Comparison of ENCODE assay signal across 17 cellular contexts in genomic region chr1:245332513-245332912, GRCh38.
DNase-seq lines count a peak whose midpoint lies in the region; ATAC-seq and TF ChIP-seq lines count a peak whose summit lies in the region.
"Had no signal": no experiment of that assay in that cellular context is flagged by ENCODE, and none has a peak within 500 bp of the region (broad histone marks: within the 10 kb centered on the region; RNA-seq: fewer than 3 reads in every experiment).

No MANE protein-coding gene starts in this region.

- H3K23ac ChIP-seq in IMR-90 (ENCODE audit: low read depth, low read length) = no peak overlapping the region

- H3K4me3 Mint-ChIP-seq in activated T-helper 17 cell treated with anti-CD3 and anti-CD28 coated beads, Interleukin-2, amount 50 U/mL, for 72 hours = no peak overlapping the region
- H3K4me3 Mint-ChIP-seq: endodermal cell, nephron had no signal

- no peak overlapping the region for H4K8ac ChIP-seq in IMR-90 (ENCODE audit: low read depth in 2 of 2, low read length in 2 of 2)

- dilution Hi-C loops in IMR-90 (cut with HindIII; ENCODE audit: low sequenced_read_pairs, unreplicated experiment) = no loop called here

- no peak overlapping the region for H2AFZ ChIP-seq in DND-41 (ENCODE audit: low read depth, low read length)
- no peak overlapping the region for H2AFZ ChIP-seq in IMR-90 (replicated peaks; ENCODE audit: low read length, poor library complexity)

- peak; percentile 8 for DNase-seq in DND-41
- peak; percentile 7 for DNase-seq in IMR-90
- peak; percentile 9 for DNase-seq in stimulated activated CD4-positive, alpha-beta T cell treated with anti-CD3 and anti-CD28 coated beads, Interleukin-4, amount 100 ng/mL, for 1 hour
- DNase-seq in AML-193 (lab: John Stamatoyannopoulos, UW) = no peak
- DNase-seq: C1 segment of cervical spinal cord, endodermal cell, foreskin fibroblast, HCEC 1CT, Karpas-422, lower lobe of right lung, NCI-H2029 treated with DMSO at 0.1 percent for 48 hours had no signal

- no peaks in the 10 kb centered on the region for H3K27me3 ChIP-seq in DND-41 (ENCODE audit: insufficient read depth, low read length, poor library complexity)
- no peaks in the 10 kb centered on the region for H3K27me3 ChIP-seq in IMR-90 (ENCODE audit: control insufficient read depth, insufficient read depth, low read length)

- no peak overlapping the region for H2AK9ac ChIP-seq in IMR-90 (replicated peaks; ENCODE audit: low read depth, low read length, poor library complexity)

- CTCF ChIA-PET in IMR-90 (lab: Yijun Ruan, JAX) = no interaction called here

- H3K27me3 Mint-ChIP-seq in activated T-helper 17 cell treated with anti-CD3 and anti-CD28 coated beads, Interleukin-2, amount 50 U/mL, for 72 hours = peaks cover 31% of the 10 kb centered on the region

- intact Hi-C loops in IMR-90 (cut with micrococcal nuclease) = no loop called here

- H3K4me1 ChIP-seq in DND-41 (ENCODE audit: insufficient read depth, low read length) (no peaks in the 10 kb centered on the region), IMR-90 (ENCODE audit: control insufficient read depth, insufficient read depth, low read length) (no peaks in the 10 kb centered on the region)
- H3K4me1 ChIP-seq: lower lobe of right lung had no signal

- H3K9me3 ChIP-seq in DND-41 (ENCODE audit: insufficient read depth, low read length, severe bottlenecking) (no peaks in the 10 kb centered on the region), IMR-90 (ENCODE audit: control insufficient read depth, insufficient read depth, low read length) (no peaks in the 10 kb centered on the region)
- H3K9me3 ChIP-seq: lower lobe of right lung had no signal

- no CpG with 5 or more reads among the region's 6 CpGs for WGBS in IMR-90 (ENCODE audit: extremely low coverage in 2 of 2, insufficient read length in 1 of 2), 2 experiments

- no peak for TF ChIP-seq RAD21 in IMR-90 (IDR thresholded peaks at IDR 0.05; ENCODE audit: low read length)

- H3K9me1 ChIP-seq in IMR-90 (ENCODE audit: insufficient read depth, low read length) = no peaks in the 10 kb centered on the region

- no peak overlapping the region for H2BK15ac ChIP-seq in IMR-90 (ENCODE audit: low read depth, low read length)

- H4K91ac ChIP-seq in IMR-90 (ENCODE audit: insufficient read depth, low read depth, low read length) = no peak overlapping the region

- peak overlapping the region; percentile 16 for H3K27ac Mint-ChIP-seq in activated T-helper 17 cell treated with anti-CD3 and anti-CD28 coated beads, Interleukin-2, amount 50 U/mL, for 72 hours
- H3K27ac Mint-ChIP-seq: endodermal cell had no signal

- no peaks in the 10 kb centered on the region for H3K36me3 ChIP-seq in DND-41 (ENCODE audit: insufficient read depth, low read length)
- H3K36me3 ChIP-seq in IMR-90 (ENCODE audit: control insufficient read depth, insufficient read depth, low read length) = no peaks in the 10 kb centered on the region
- H3K36me3 ChIP-seq: lower lobe of right lung had no signal

- no peak overlapping the region for H3K27ac ChIP-seq in DND-41 (ENCODE audit: low read length)
- H3K27ac ChIP-seq in IMR-90 (ENCODE audit: insufficient read depth, low read length) = no peak overlapping the region
- H3K27ac ChIP-seq: HL-60, lower lobe of right lung, RWPE1 had no signal

- H4K20me1 ChIP-seq in DND-41 (ENCODE audit: insufficient read depth, low read length) (no peaks in the 10 kb centered on the region), IMR-90 (ENCODE audit: insufficient read depth, low read length) (no peaks in the 10 kb centered on the region)

- no peak overlapping the region for H4K5ac ChIP-seq in IMR-90 (ENCODE audit: low read depth, low read length)

- H3K4me3 ChIP-seq in DND-41 (ENCODE audit: low read depth in 1 of 2, low read length in 2 of 2) (no peak overlapping the region), IMR-90 (ENCODE audit: insufficient read depth, low read depth, low read length) (no peak overlapping the region)
- H3K4me3 ChIP-seq: lower lobe of right lung had no signal

- H3K9me3 Mint-ChIP-seq in activated T-helper 17 cell treated with anti-CD3 and anti-CD28 coated beads, Interleukin-2, amount 50 U/mL, for 72 hours = no peaks in the 10 kb centered on the region
- H3K9me3 Mint-ChIP-seq: endodermal cell, nephron had no signal

- peaks cover 7% of the 10 kb centered on the region for H3K4me1 Mint-ChIP-seq in activated T-helper 17 cell treated with anti-CD3 and anti-CD28 coated beads, Interleukin-2, amount 50 U/mL, for 72 hours

- H3K4ac ChIP-seq in IMR-90 (ENCODE audit: low read depth, low read length) = no peak overlapping the region

- no peak overlapping the region for H3K14ac ChIP-seq in IMR-90 (replicated peaks; ENCODE audit: low read depth, low read length)

- H3K4me2 ChIP-seq in DND-41 (ENCODE audit: insufficient read depth, low read length) (no peak overlapping the region), IMR-90 (ENCODE audit: low read depth, low read length) (no peak overlapping the region)

- no peak overlapping the region for H2BK20ac ChIP-seq in IMR-90 (ENCODE audit: low read depth, low read length)

- no peaks in the 10 kb centered on the region for H3K79me2 ChIP-seq in DND-41 (ENCODE audit: insufficient read depth, low read length)

- H2AK5ac ChIP-seq in IMR-90 (ENCODE audit: low read depth, low read length) = no peak overlapping the region

- BruUV-seq in IMR-90 (replicated peaks; lab: Mats Ljungman, UMichigan) = no TSS peak

- no peak for TF ChIP-seq POLR2A in IMR-90 (IDR thresholded peaks at IDR 0.05; ENCODE audit: low read depth, low read length)

- POLR2A ChIA-PET in IMR-90 (lab: Charles Lee; ENCODE audit: unreplicated experiment) = no interaction called here

- ATAC-seq in DND-41 (ENCODE audit: insufficient read depth, low read depth) (no peak), IMR-90 (ENCODE audit: low read depth) (no peak), GM18867 (IDR thresholded peaks at IDR 0.05; ENCODE audit: unreplicated experiment) (no peak), GM21786 (IDR thresholded peaks at IDR 0.05; ENCODE audit: unreplicated experiment) (no peak)
- peak; percentile 93 for ATAC-seq in activated T-helper 17 cell treated with anti-CD3 and anti-CD28 coated beads, Interleukin-2, amount 50 U/mL, for 72 hours (replicated peaks)
- ATAC-seq: lower lobe of right lung had no signal

- H2BK5ac ChIP-seq in IMR-90 (ENCODE audit: low read depth, low read length, poor library complexity, severe bottlenecking) = no peak overlapping the region

- no peak overlapping the region for H2BK120ac ChIP-seq in IMR-90 (ENCODE audit: low read depth, low read length)

- H3K36me3 Mint-ChIP-seq in activated T-helper 17 cell treated with anti-CD3 and anti-CD28 coated beads, Interleukin-2, amount 50 U/mL, for 72 hours (ENCODE audit: low read depth) = no peaks in the 10 kb centered on the region

- H3K9ac ChIP-seq in DND-41 (ENCODE audit: low read depth, low read length) (no peak overlapping the region), IMR-90 (ENCODE audit: low read depth, low read length) (no peak overlapping the region)

- no peaks in the 10 kb centered on the region; a peak in 1 of 4 replicates for H3K79me1 ChIP-seq in IMR-90 (ENCODE audit: low read depth in 1 of 2, low read length in 2 of 2)

- in situ Hi-C loops in IMR-90 (cut with MboI; ENCODE audit: low sequenced_read_pairs) = no loop called here

- no peak for TF ChIP-seq CTCF in DND-41 (IDR thresholded peaks at IDR 0.05; ENCODE audit: borderline replicate concordance, extremely low read depth, low read length, poor library complexity, severe bottlenecking)
- no peak for TF ChIP-seq CTCF in IMR-90 (conservative IDR thresholded peaks at IDR 0.05; ENCODE audit: low read depth, low read length)

- no peak overlapping the region for H3K56ac ChIP-seq in IMR-90 (ENCODE audit: extremely low read depth, insufficient read depth, low read length)

- no peak overlapping the region for H3K18ac ChIP-seq in IMR-90 (ENCODE audit: low read depth, low read length)

TF ChIP-seq in IMR-90, 13 proteins besides CTCF, POLR2A, EP300 and RAD21:
- TF ChIP-seq BHLHE40 (IDR thresholded peaks at IDR 0.05; ENCODE audit: low read depth, low read length) (no peak), MAZ (IDR thresholded peaks at IDR 0.05; ENCODE audit: borderline replicate concordance, low read depth, low read length) (no peak), MAFK (IDR thresholded peaks at IDR 0.05; ENCODE audit: low read depth, low read length) (no peak), CEBPB (IDR thresholded peaks at IDR 0.05; ENCODE audit: low read depth, low read length) (no peak), FOS (IDR thresholded peaks at IDR 0.05; ENCODE audit: low read depth, low read length) (no peak), CHD1 (IDR thresholded peaks at IDR 0.05; ENCODE audit: low read depth, low read length) (no peak), NFE2L2 (IDR thresholded peaks at IDR 0.05; ENCODE audit: low read depth, low read length) (no peak), RCOR1 (IDR thresholded peaks at IDR 0.05; ENCODE audit: insufficient replicate concordance, low read length) (no peak), ELK1 (IDR thresholded peaks at IDR 0.05; ENCODE audit: borderline replicate concordance, low read depth, low read length) (no peak), MXI1 (IDR thresholded peaks at IDR 0.05; ENCODE audit: borderline replicate concordance, low read depth, low read length) (no peak), SMC3 (IDR thresholded peaks at IDR 0.05; ENCODE audit: low read depth, low read length) (no peak), RFX5 (IDR thresholded peaks at IDR 0.05; ENCODE audit: low read depth, low read length) (no peak)
- TF ChIP-seq, protein P1, sequence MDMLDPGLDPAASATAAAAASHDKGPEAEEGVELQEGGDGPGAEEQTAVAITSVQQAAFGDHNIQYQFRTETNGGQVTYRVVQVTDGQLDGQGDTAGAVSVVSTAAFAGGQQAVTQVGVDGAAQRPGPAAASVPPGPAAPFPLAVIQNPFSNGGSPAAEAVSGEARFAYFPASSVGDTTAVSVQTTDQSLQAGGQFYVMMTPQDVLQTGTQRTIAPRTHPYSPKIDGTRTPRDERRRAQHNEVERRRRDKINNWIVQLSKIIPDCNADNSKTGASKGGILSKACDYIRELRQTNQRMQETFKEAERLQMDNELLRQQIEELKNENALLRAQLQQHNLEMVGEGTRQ (IDR thresholded peaks at IDR 0.05; ENCODE audit: low read depth, low read length) = no peak
TF ChIP-seq in IMR-90: peak in this region for 0.

Comparison
In these comparisons a context has a peak if more than half of its experiments do, and no peak if none do; other contexts are left out.
1. DNase-seq: peak in DND-41 (single experiment), IMR-90 (single experiment) and stimulated activated CD4-positive, alpha-beta T cell treated with anti-CD3 and anti-CD28 coated beads, Interleukin-4, amount 100 ng/mL, for 1 hour (single experiment); none in AML-193 (0 of 2).